ENCODE assay signal across 8 cellular contexts in genomic region chr6:35415065-35415880, GRCh38. TPM values are rescaled to one million over a fixed set of nuclear protein-coding genes. Genes with fewer than 3 reads are reported as not detected.
DNase-seq lines count a peak whose midpoint lies in the region; ATAC-seq and TF ChIP-seq lines count a peak whose summit lies in the region.

No MANE protein-coding gene starts in this region.

- H3K4me1 ChIP-seq in uterus = no peaks in the 10 kb centered on the region

- H3K36me3 Mint-ChIP-seq in T-helper 1 cell treated with Interleukin-12 subunit alpha and Interleukin-12 subunit beta and Interleukin-4 antibody, amounts not matched to agents 30 μg/mL and 1 μg/mL, for 36 hours (ENCODE audit: low read depth) = peaks cover 32% of the 10 kb centered on the region

- H3K27me3 ChIP-seq in dorsolateral prefrontal cortex (no peaks in the 10 kb centered on the region), uterus (no peaks in the 10 kb centered on the region)

- H3K36me3 ChIP-seq in uterus = no peaks in the 10 kb centered on the region

- no peak overlapping the region for H3K4me3 Mint-ChIP-seq in T-helper 1 cell treated with Interleukin-12 subunit alpha and Interleukin-12 subunit beta and Interleukin-4 antibody, amounts not matched to agents 30 μg/mL and 1 μg/mL, for 36 hours

- peak; percentile 67 to 95 (median 86) for TF ChIP-seq CTCF in dorsolateral prefrontal cortex (IDR thresholded peaks at IDR 0.05 in 54 of 56, conservative IDR thresholded peaks at IDR 0.05 in 2 of 56; ENCODE audit: low read depth in 1 of 56, partially characterized antibody in 56 of 56)
- peak; percentile 20 to 57 (median 43) for TF ChIP-seq CTCF in uterus (IDR thresholded peaks at IDR 0.05)

- H3K27ac ChIP-seq in dorsolateral prefrontal cortex (peak overlapping the region in 57 of 59 donors; percentile 21 to 89 (median 76)), uterus (no peak overlapping the region)

- in situ Hi-C loops in G401 (cut with HindIII; ENCODE audit: low sequenced_read_pairs) = no loop called here

- ATAC-seq in GM19324 (IDR thresholded peaks at IDR 0.05; ENCODE audit: low FRiP score, unreplicated experiment) (no peak), HG02642 (IDR thresholded peaks at IDR 0.05; ENCODE audit: poor library complexity, unreplicated experiment) (no peak)

- DNase-seq in G401 (ENCODE audit: low spot score) (peak; percentile 99), NCI-H128 (lab: John Stamatoyannopoulos, UW; ENCODE audit: unreplicated experiment) (peak; percentile 16), dorsolateral prefrontal cortex (peak; percentile 80 to 95 (median 91)), lung microvascular endothelial cell (ENCODE audit: low read depth in 2 of 2) (peak; percentile 79 to 83), uterus (peak; percentile 60 to 66)

- H3K9me3 ChIP-seq in uterus = no peaks in the 10 kb centered on the region

- H3K27ac Mint-ChIP-seq in T-helper 1 cell treated with Interleukin-12 subunit alpha and Interleukin-12 subunit beta and Interleukin-4 antibody, amounts not matched to agents 30 μg/mL and 1 μg/mL, for 36 hours = peak overlapping the region; percentile 41

- H3K4me3 ChIP-seq in dorsolateral prefrontal cortex = peak overlapping the region in 2 of 59 donors; percentile 20 to 35
- no peak overlapping the region for H3K4me3 ChIP-seq in uterus

- TF ChIP-seq POLR2A in uterus (IDR thresholded peaks at IDR 0.05) = no peak

- no peaks in the 10 kb centered on the region for H3K27me3 Mint-ChIP-seq in T-helper 1 cell treated with Interleukin-12 subunit alpha and Interleukin-12 subunit beta and Interleukin-4 antibody, amounts not matched to agents 30 μg/mL and 1 μg/mL, for 36 hours (ENCODE audit: low read depth)

- intact Hi-C loops in dorsolateral prefrontal cortex (cut with DNase I) = loop anchor here (1.0 to 5.0 kb wide), 4 partner anchors 37 to 73 kb away; partner anchors contain the start of genes PPARD (in 2 of the 2), FANCE (in 1 of the 2) and RPL10A (in 1 of the 2)
- intact Hi-C loops in uterus (cut with DNase I; ENCODE audit: low total_unique reads) = no loop called here

- H3K9me3 Mint-ChIP-seq in T-helper 1 cell treated with Interleukin-12 subunit alpha and Interleukin-12 subunit beta and Interleukin-4 antibody, amounts not matched to agents 30 μg/mL and 1 μg/mL, for 36 hours = no peaks in the 10 kb centered on the region

- peaks cover 59% of the 10 kb centered on the region for H3K4me1 Mint-ChIP-seq in T-helper 1 cell treated with Interleukin-12 subunit alpha and Interleukin-12 subunit beta and Interleukin-4 antibody, amounts not matched to agents 30 μg/mL and 1 μg/mL, for 36 hours (ENCODE audit: low read depth)

RNA-seq across cellular contexts. Expression of gene FANCE, which starts 36.9 kb away (rescaled TPM):
- total RNA-seq in G401 (2014; rRNA removed; shearing (Covaris generic)) = 21.0 and 22.2 TPM in 2 replicates
- total RNA-seq in dorsolateral prefrontal cortex (1 to 10 TPM; 1.8 to 5.5 (median 3.2) TPM), lung microvascular endothelial cell (8.7 and 12.7 TPM in 2 replicates), uterus (10 to 100 TPM in 3 of 4 donors, 1 to 10 TPM in 1; 9.6 to 19.1 (median 11.4) TPM)

RNA-seq across cellular contexts. Expression of gene RPL10A, which starts 52.9 kb away (rescaled TPM):
- total RNA-seq in G401 (2014; rRNA removed; shearing (Covaris generic)) = 3,184 and 4,000 TPM in 2 replicates
- total RNA-seq in dorsolateral prefrontal cortex = 100 to 1,000 TPM; 245 to 522 (median 369) TPM
- 1,551 and 1,794 TPM in 2 replicates for total RNA-seq in lung microvascular endothelial cell
- 1,000 to 10,000 TPM; 1,557 to 4,762 (median 2,904) TPM for total RNA-seq in uterus

Comparison
In these comparisons a context has a peak if more than half of its experiments do, and no peak if none do; other contexts are left out.
1. DNase-seq: peak in every context shown above with its lines; median percentile 99 in G401; 91 in dorsolateral prefrontal cortex; 81 in lung microvascular endothelial cell; 63 in uterus; 16 in NCI-H128.
2. H3K27ac ChIP-seq: peak in dorsolateral prefrontal cortex (57 of 59); none in uterus (0 of 2).